In genomic region chr6:156779206-156780116, GRCh38 we compare ENCODE assay signal across 8 cellular contexts. TPM values are rescaled to one million over a fixed set of nuclear protein-coding genes. Genes with fewer than 3 reads are reported as not detected.
DNase-seq lines count a peak whose midpoint lies in the region; ATAC-seq and TF ChIP-seq lines count a peak whose summit lies in the region.

No MANE protein-coding gene starts in this region.

- H3K9me3 ChIP-seq in BLaER1 (no peaks in the 10 kb centered on the region), Peyer's patch (no peaks in the 10 kb centered on the region), parathyroid adenoma (ENCODE audit: control insufficient read depth, low read length) (no peaks in the 10 kb centered on the region), upper lobe of left lung (no peaks in the 10 kb centered on the region)

- H4K20me1 ChIP-seq in BLaER1 (peaks cover 50% of the 10 kb centered on the region), GM23338 (replicated peaks; ENCODE audit: insufficient read depth) (peaks cover 5% of the 10 kb centered on the region; the same call in 1 of the 2 replicates)

- no peaks in the 10 kb centered on the region; the same call in 2 of the 3 replicates for H3K9me3 Mint-ChIP-seq in GM23338

- 0 to 1% methylated on average over 11 to 57 of the region's 109 CpGs for WGBS in upper lobe of left lung, 2 donors

- H3K27me3 ChIP-seq in BLaER1 (no peaks in the 10 kb centered on the region), GM23338 (ENCODE audit: insufficient read depth) (no peaks in the 10 kb centered on the region), Peyer's patch (no peaks in the 10 kb centered on the region), parathyroid adenoma (ENCODE audit: control insufficient read depth, insufficient read depth, low read length) (no peaks in the 10 kb centered on the region), upper lobe of left lung (no peaks in the 10 kb centered on the region)

- DNase-seq in GM23338 (ENCODE audit: low spot score) (peak; percentile 50), Peyer's patch (peak; percentile 44 to 76 (median 75)), Right ventricle myocardium inferior (ENCODE audit: missing footprints) (peak; percentile 84), upper lobe of left lung (peak; percentile 50 to 94)
- DNase-seq in activated naive CD4-positive, alpha-beta T cell treated with Interleukin-2 at 50 U/mL for 16 hours = peak; percentile 58

- peak overlapping the region; percentile 99 for H3K27ac ChIP-seq in BLaER1
- H3K27ac ChIP-seq in GM23338 (ENCODE audit: low read depth) = peak overlapping the region; percentile 2; the same call in 1 of the 2 replicates
- H3K27ac ChIP-seq in Peyer's patch = peak overlapping the region; percentile 90 to 99 (median 98)
- peak overlapping the region; percentile 93 for H3K27ac ChIP-seq in parathyroid adenoma
- H3K27ac ChIP-seq in upper lobe of left lung = peak overlapping the region; percentile 96 to 100 (median 96)

- H3K27ac Mint-ChIP-seq in GM23338 = peak overlapping the region; percentile 23

- H3F3A ChIP-seq in GM23338 (replicated peaks; ENCODE audit: low read depth) = 0 out of 2 replicates have a peak, but pooled peaks cover 4% of the 10 kb centered on the region

- H3K4me1 Mint-ChIP-seq in GM23338 = peaks cover 59% of the 10 kb centered on the region

- H3K9me2 ChIP-seq in GM23338 (ENCODE audit: insufficient read depth) = no peaks in the 10 kb centered on the region

- peak overlapping the region; percentile 91 for H3K4me2 ChIP-seq in BLaER1
- peak overlapping the region; percentile 89 for H3K4me2 ChIP-seq in GM23338
- peak overlapping the region; percentile 96 for H3K4me2 ChIP-seq in parathyroid adenoma (ENCODE audit: low read length)

- H3K4me1 ChIP-seq in BLaER1 = peaks cover 42% of the 10 kb centered on the region
- H3K4me1 ChIP-seq in GM23338 (ENCODE audit: insufficient read depth) = peaks cover 61% of the 10 kb centered on the region
- peaks cover 0 to 42% (median 2%) of the 10 kb centered on the region in 4 donors for H3K4me1 ChIP-seq in Peyer's patch
- peaks cover 4% of the 10 kb centered on the region for H3K4me1 ChIP-seq in parathyroid adenoma
- peaks cover 29 to 46% (median 37%) of the 10 kb centered on the region in 4 donors for H3K4me1 ChIP-seq in upper lobe of left lung

- no peak overlapping the region for H2AFZ ChIP-seq in GM23338
- H2AFZ ChIP-seq in parathyroid adenoma = peak overlapping the region; percentile 72

- ATAC-seq in GM23338 (peak; percentile 9), Right ventricle myocardium inferior (peak; percentile 33), upper lobe of left lung (ENCODE audit: low FRiP score in 2 of 2) (peak; percentile 13 to 46), GM18517 (IDR thresholded peaks at IDR 0.05; ENCODE audit: unreplicated experiment) (no peak)

- peak overlapping the region; percentile 95 for H3K4me3 Mint-ChIP-seq in GM23338

- no peak for TF ChIP-seq CTCF in GM23338 (conservative IDR thresholded peaks at IDR 0.05; ENCODE audit: low read depth in 2 of 2)
- TF ChIP-seq CTCF in Peyer's patch (IDR thresholded peaks at IDR 0.05) = peak in 3 of 6 experiments; percentile 14 to 31 (median 19)
- no peak for TF ChIP-seq CTCF in parathyroid adenoma (IDR thresholded peaks at IDR 0.05)
- peak in 4 of 6 experiments; percentile 19 to 63 (median 34) for TF ChIP-seq CTCF in upper lobe of left lung (IDR thresholded peaks at IDR 0.05)

- peaks cover 13% of the 10 kb centered on the region for H3K27me3 Mint-ChIP-seq in GM23338 (ENCODE audit: insufficient read depth, low read depth, poor library complexity)

- H3K79me2 ChIP-seq in GM23338 (replicated peaks; ENCODE audit: insufficient read depth) = peaks cover 63% of the 10 kb centered on the region
- peaks cover 19% of the 10 kb centered on the region for H3K79me2 ChIP-seq in parathyroid adenoma

- H3K36me3 ChIP-seq in BLaER1 (no peaks in the 10 kb centered on the region), GM23338 (ENCODE audit: insufficient read depth) (no peaks in the 10 kb centered on the region), Peyer's patch (no peaks in the 10 kb centered on the region), parathyroid adenoma (ENCODE audit: control insufficient read depth, insufficient read depth, low read length) (no peaks in the 10 kb centered on the region), upper lobe of left lung (no peaks in the 10 kb centered on the region)

- no peak for TF ChIP-seq EP300 in upper lobe of left lung (IDR thresholded peaks at IDR 0.05)

- H3K4me3 ChIP-seq in BLaER1 = peak overlapping the region; percentile 94
- peak overlapping the region; percentile 73 for H3K4me3 ChIP-seq in GM23338
- peak overlapping the region; percentile 79 to 94 (median 89) for H3K4me3 ChIP-seq in Peyer's patch
- peak overlapping the region; percentile 77 for H3K4me3 ChIP-seq in parathyroid adenoma (ENCODE audit: low read depth, low read length)
- peak overlapping the region; percentile 59 to 90 (median 82) for H3K4me3 ChIP-seq in upper lobe of left lung

- TF ChIP-seq POLR2A in Peyer's patch (IDR thresholded peaks at IDR 0.05) = no peak
- TF ChIP-seq POLR2A in upper lobe of left lung (IDR thresholded peaks at IDR 0.05) = no peak

- intact Hi-C loops in Right ventricle myocardium inferior (cut with DNase I) = loop anchor here (1.0 to 5.0 kb wide), 3 partner anchors 71 to 408 kb away; no protein-coding TSS in a partner anchor

- peaks cover 4% of the 10 kb centered on the region; the same call in 1 of the 3 replicates for H3K36me3 Mint-ChIP-seq in GM23338 (ENCODE audit: low read depth)

- H3K9ac ChIP-seq in BLaER1 = peak overlapping the region; percentile 99
- H3K9ac ChIP-seq in parathyroid adenoma = no peak overlapping the region

TF ChIP-seq in GM23338, 12 proteins besides CTCF, POLR2A, EP300 and RAD21 (continues in another document):
- TF ChIP-seq JUNB (IDR thresholded peaks at IDR 0.05; ENCODE audit: unreplicated experiment) = no peak
- no peak for TF ChIP-seq EZH2phosphoT487 (IDR thresholded peaks at IDR 0.05; ENCODE audit: unreplicated experiment)
- TF ChIP-seq EZH2 (IDR thresholded peaks at IDR 0.05; ENCODE audit: low read depth, unreplicated experiment) = no peak
- TF ChIP-seq NANOG (IDR thresholded peaks at IDR 0.05; ENCODE audit: borderline replicate concordance) = no peak
- TF ChIP-seq STAT1 (IDR thresholded peaks at IDR 0.05; ENCODE audit: unreplicated experiment) = no peak
- TF ChIP-seq POLR2AphosphoS5 (IDR thresholded peaks at IDR 0.05; ENCODE audit: low read depth) = no peak
- TF ChIP-seq ZNF331 (CRISPR knock-in tag; IDR thresholded peaks at IDR 0.05; ENCODE audit: low read depth) = no peak
- TF ChIP-seq CREB1 (CRISPR knock-in tag; IDR thresholded peaks at IDR 0.05; ENCODE audit: low read depth) = no peak
- TF ChIP-seq REST (IDR thresholded peaks at IDR 0.05; ENCODE audit: unreplicated experiment) = no peak
- TF ChIP-seq ETS1 (IDR thresholded peaks at IDR 0.05) = no peak

RNA-seq across cellular contexts. Expression of gene ARID1B, which starts 2.3 kb away (rescaled TPM):
- total RNA-seq in GM23338 (2014; rRNA removed; shearing (Covaris generic)) = 72.2 and 82.4 TPM in 2 replicates
- 53.3 and 59.3 TPM in 2 replicates for polyA plus RNA-seq in GM23338 (2016; fragmentation: Nextera tagmentation; extraction: Ambion mirVana)
- total RNA-seq in Peyer's patch (100 to 1,000 TPM; 117 to 174 (median 149) TPM), Right ventricle myocardium inferior (46.4 TPM), upper lobe of left lung (100 to 1,000 TPM in 3 of 6 donors, 10 to 100 TPM in 3; 66.4 to 168 (median 109) TPM)

Comparison
In these comparisons a context has a peak if more than half of its experiments do, and no peak if none do; other contexts are left out.
1. H3K27ac ChIP-seq: peak in every context shown above with its lines; median percentile 99 in BLaER1; 98 in Peyer's patch; 96 in upper lobe of left lung; 93 in parathyroid adenoma; 2 in GM23338.
2. CTCF ChIP-seq: peak in upper lobe of left lung (4 of 6); none in GM23338 (0 of 2) and parathyroid adenoma (single experiment).
3. Peak in every context shown above with its lines, with median percentiles within 50 percentile points of each other: H3K4me2 ChIP-seq, H3K4me3 ChIP-seq and DNase-seq.